12 cellular contexts compared by ENCODE assay signal in genomic region chr2:43032894-43033270, GRCh38.
DNase-seq lines count a peak whose midpoint lies in the region; ATAC-seq and TF ChIP-seq lines count a peak whose summit lies in the region.
"Had no signal": no experiment of that assay in that cellular context is flagged by ENCODE, and none has a peak within 500 bp of the region (broad histone marks: within the 10 kb centered on the region; RNA-seq: fewer than 3 reads in every experiment).

No MANE protein-coding gene starts in this region.

- POLR2A ChIA-PET in naive thymus-derived CD4-positive, alpha-beta T cell (lab: Charles Lee), result interaction anchor here (0.8 kb wide), 1 partner anchor 101 kb away, joined by 3 read pairs; no protein-coding TSS in a partner anchor
- POLR2A ChIA-PET in HEK293T (lab: Yijun Ruan, JAX), result no interaction called here

- intact Hi-C loops in naive thymus-derived CD4-positive, alpha-beta T cell (cut with micrococcal nuclease), result no loop called here
- intact Hi-C loops in tibial artery (cut with DNase I; ENCODE audit: low total_unique reads), result loop anchor here (5.0 kb wide), 1 partner anchor 179 kb away; no protein-coding TSS in a partner anchor

- peaks cover 9% of the 10 kb centered on the region for H3K4me1 ChIP-seq in RWPE2 (ENCODE audit: insufficient read depth, poor library complexity, severe bottlenecking)
- peaks cover 26% of the 10 kb centered on the region in 2 donors for H3K4me1 ChIP-seq in duodenal mucosa (ENCODE audit: control insufficient read depth in 1 of 2, insufficient read depth in 2 of 2, low read length in 2 of 2)
- peaks cover 0 to 19% of the 10 kb centered on the region in 2 donors for H3K4me1 ChIP-seq in naive thymus-derived CD4-positive, alpha-beta T cell (ENCODE audit: control insufficient read depth in 2 of 2, insufficient read depth in 2 of 2, low read length in 2 of 2)
- H3K4me1 ChIP-seq in tibial artery, result peaks cover 0 to 16% (median 10%) of the 10 kb centered on the region in 4 donors

- no peaks in the 10 kb centered on the region for H3K9me3 ChIP-seq in RWPE2 (ENCODE audit: severe bottlenecking)
- H3K9me3 ChIP-seq in duodenal mucosa (ENCODE audit: control insufficient read depth in 1 of 2, low read length in 2 of 2), result no peaks in the 10 kb centered on the region
- H3K9me3 ChIP-seq in naive thymus-derived CD4-positive, alpha-beta T cell (ENCODE audit: control insufficient read depth in 2 of 3, low read length in 3 of 3), result no peaks in the 10 kb centered on the region
- no peaks in the 10 kb centered on the region for H3K9me3 ChIP-seq in tibial artery

- H3K9ac ChIP-seq in duodenal mucosa (ENCODE audit: low read depth in 1 of 2, low read length in 2 of 2), result peak overlapping the region; percentile 8 to 44

- DNase-seq in RWPE2 (ENCODE audit: low spot score) (no peak), tibial artery (peak in 1 of 2 donors; percentile 59), A172 (ENCODE audit: low spot score) (no peak), HEK293T (ENCODE audit: extremely low spot score) (no peak)
- DNase-seq in naive thymus-derived CD4-positive, alpha-beta T cell, result no peak
- DNase-seq: activated effector memory CD4-positive, alpha-beta T cell treated with anti-CD3 and anti-CD28 coated beads, Interleukin-2, amount 50 U/mL, for 16 hours; C1 segment of cervical spinal cord; kidney glomerular epithelial cell; NCI-H1092; NCI-H2227 treated with DMSO at 0.1 percent for 48 hours had no signal

- peaks cover 5 to 49% (median 35%) of the 10 kb centered on the region in 7 donors for H3K4me1 Mint-ChIP-seq in naive thymus-derived CD4-positive, alpha-beta T cell

- H3K27ac ChIP-seq in RWPE2 (ENCODE audit: poor library complexity, severe bottlenecking), result peak overlapping the region; percentile 62
- no peak overlapping the region for H3K27ac ChIP-seq in duodenal mucosa (ENCODE audit: low read depth, low read length)
- H3K27ac ChIP-seq in naive thymus-derived CD4-positive, alpha-beta T cell (ENCODE audit: low read depth, low read length), result no peak overlapping the region
- peak overlapping the region; percentile 10 to 55 for H3K27ac ChIP-seq in tibial artery

- peak overlapping the region in 8 of 9 donors; percentile 73 to 96 (median 88) for H3K27ac Mint-ChIP-seq in naive thymus-derived CD4-positive, alpha-beta T cell

- H3K36me3 ChIP-seq in RWPE2 (ENCODE audit: low read depth) (no peaks in the 10 kb centered on the region), duodenal mucosa (ENCODE audit: control insufficient read depth in 1 of 2, insufficient read depth in 2 of 2, low read length in 2 of 2) (no peaks in the 10 kb centered on the region), tibial artery (no peaks in the 10 kb centered on the region)
- H3K36me3 ChIP-seq in naive thymus-derived CD4-positive, alpha-beta T cell (ENCODE audit: control insufficient read depth in 2 of 3, insufficient read depth in 3 of 3, low read length in 3 of 3), result no peaks in the 10 kb centered on the region

- H3K27me3 Mint-ChIP-seq in naive thymus-derived CD4-positive, alpha-beta T cell, result peaks cover 0 to 8% (median 0%) of the 10 kb centered on the region in 5 donors

- no peak for ATAC-seq in RWPE2 (ENCODE audit: low read depth)
- ATAC-seq in naive thymus-derived CD4-positive, alpha-beta T cell, result no peak
- no peak for ATAC-seq in HG03280 (IDR thresholded peaks at IDR 0.05; ENCODE audit: unreplicated experiment)

- H3K9me3 Mint-ChIP-seq in naive thymus-derived CD4-positive, alpha-beta T cell, result no peaks in the 10 kb centered on the region

- peak overlapping the region in 9 of 10 donors; percentile 61 to 85 (median 73) for H3K4me3 Mint-ChIP-seq in naive thymus-derived CD4-positive, alpha-beta T cell

- no peak overlapping the region for H3K4me3 ChIP-seq in RWPE2 (ENCODE audit: severe bottlenecking)
- H3K4me3 ChIP-seq in duodenal mucosa (ENCODE audit: low read depth in 1 of 2, low read length in 2 of 2), result no peak overlapping the region
- no peak overlapping the region for H3K4me3 ChIP-seq in naive thymus-derived CD4-positive, alpha-beta T cell (ENCODE audit: low read length)
- H3K4me3 ChIP-seq in tibial artery, result no peak overlapping the region

- CTCF ChIA-PET in naive thymus-derived CD4-positive, alpha-beta T cell (lab: Charles Lee), result interaction anchor here (0.8 to 1.0 kb wide), 2 partner anchors 12 to 21 kb away, joined by 3 to 5 read pairs; no protein-coding TSS in a partner anchor
- CTCF ChIA-PET in HEK293T (lab: Yijun Ruan, JAX), result no interaction called here

- no peak for TF ChIP-seq CTCF in RWPE2 (IDR thresholded peaks at IDR 0.05; ENCODE audit: poor library complexity, severe bottlenecking)
- no peak for TF ChIP-seq CTCF in tibial artery (IDR thresholded peaks at IDR 0.05)

- no peaks in the 10 kb centered on the region for H3K36me3 Mint-ChIP-seq in naive thymus-derived CD4-positive, alpha-beta T cell

- H3K27me3 ChIP-seq in RWPE2 (ENCODE audit: insufficient read depth, poor library complexity, severe bottlenecking) (no peaks in the 10 kb centered on the region), duodenal mucosa (ENCODE audit: control insufficient read depth in 1 of 2, insufficient read depth in 2 of 2, low read length in 2 of 2) (no peaks in the 10 kb centered on the region), tibial artery (no peaks in the 10 kb centered on the region)
- no peaks in the 10 kb centered on the region for H3K27me3 ChIP-seq in naive thymus-derived CD4-positive, alpha-beta T cell (ENCODE audit: control insufficient read depth in 2 of 2, insufficient read depth in 2 of 2, low read length in 2 of 2)

TF ChIP-seq in HEK293T, 16 proteins besides CTCF, POLR2A, EP300 and RAD21:
- TF ChIP-seq TARDBP (IDR thresholded peaks at IDR 0.05) (no peak), FOXA1 (IDR thresholded peaks at IDR 0.05) (no peak), HDGF (IDR thresholded peaks at IDR 0.05; ENCODE audit: borderline replicate concordance) (no peak), LEF1 (IDR thresholded peaks at IDR 0.05; ENCODE audit: borderline replicate concordance) (no peak), ARNT (IDR thresholded peaks at IDR 0.05) (no peak), ELF4 (IDR thresholded peaks at IDR 0.05) (no peak), FOXK2 (IDR thresholded peaks at IDR 0.05) (no peak), SP1 (IDR thresholded peaks at IDR 0.05) (no peak), SUZ12 (IDR thresholded peaks at IDR 0.05) (no peak), PKNOX1 (IDR thresholded peaks at IDR 0.05) (no peak), CTBP1 (IDR thresholded peaks at IDR 0.05; ENCODE audit: borderline replicate concordance) (no peak), L3MBTL2 (conservative IDR thresholded peaks at IDR 0.05) (no peak), ZNF384 (IDR thresholded peaks at IDR 0.05) (no peak), NFRKB (IDR thresholded peaks at IDR 0.05) (no peak), BHLHE40 (IDR thresholded peaks at IDR 0.05; ENCODE audit: borderline replicate concordance) (no peak), FOXM1 (IDR thresholded peaks at IDR 0.05; ENCODE audit: borderline replicate concordance) (no peak)

Comparison
In these comparisons a context has a peak if more than half of its experiments do, and no peak if none do; other contexts are left out.
1. H3K27ac ChIP-seq: peak in RWPE2 (single experiment) and tibial artery (2 of 2); none in duodenal mucosa (single experiment) and naive thymus-derived CD4-positive, alpha-beta T cell (single experiment).